Comparison of ENCODE assay signal across 1 cellular context in genomic region chr1:31624354-31625179, GRCh38.
TF ChIP-seq lines count a peak whose summit lies in the region.

No MANE protein-coding gene starts in this region.

TF ChIP-seq in K562, 482 proteins besides CTCF, POLR2A, EP300 and RAD21:
- 0 out of 2 replicates have a peak, but pooled peaks have one; percentile 18 for TF ChIP-seq ZNF384 (IDR thresholded peaks at IDR 0.05; ENCODE audit: low read depth, low read length)
- TF ChIP-seq KDM5B (IDR thresholded peaks at IDR 0.05; ENCODE audit: insufficient replicate concordance, low read depth, low read length) = no peak
